ENCODE assay signal across 9 cellular contexts in genomic region chr17:34254651-34255380, GRCh38. TPM values are rescaled to one million over a fixed set of nuclear protein-coding genes. Genes with fewer than 3 reads are reported as not detected.
A peak's percentile ranks its signal among the peaks of the same experiment; 100 is the strongest.
DNase-seq lines count a peak whose midpoint lies in the region; ATAC-seq and TF ChIP-seq lines count a peak whose summit lies in the region.
"Had no signal": no experiment of that assay in that cellular context is flagged by ENCODE, and none has a peak within 500 bp of the region (broad histone marks: within the 10 kb centered on the region; RNA-seq: fewer than 3 reads in every experiment).

TSS of gene CCL2 (plus strand) at chr17:34255285. CDS start at chr17:34255350, 65 bp downstream.

- peak within 1 kb of the TSS; percentile 68 for H3K4me3 Mint-ChIP-seq in mesothelial cell of epicardium
- H3K4me3 Mint-ChIP-seq in activated T-cell treated with anti-CD3 and anti-CD28 coated beads, Interleukin-2, amount 50 U/mL, for 24 hours = no peak within 1 kb of the TSS

- H3K4me1 Mint-ChIP-seq in mesothelial cell of epicardium = peaks cover 53% of the 10 kb centered on the region
- peaks cover 6% of the 10 kb centered on the region for H3K4me1 Mint-ChIP-seq in activated T-cell treated with anti-CD3 and anti-CD28 coated beads, Interleukin-2, amount 50 U/mL, for 24 hours (ENCODE audit: low read depth)

- no peak for ATAC-seq in GM19455 (IDR thresholded peaks at IDR 0.05; ENCODE audit: unreplicated experiment)

- peak within 1 kb of the TSS; percentile 60 to 84 (median 60) for H3K27ac ChIP-seq in Peyer's patch

- peak in 1 of 2 donors; percentile 25 for TF ChIP-seq POLR2A in Peyer's patch (IDR thresholded peaks at IDR 0.05)

- H3K4me1 ChIP-seq in Peyer's patch = peaks cover 0 to 38% (median 10%) of the 10 kb centered on the region in 4 donors

- no peak for TF ChIP-seq CTCF in Peyer's patch (IDR thresholded peaks at IDR 0.05)
- TF ChIP-seq CTCF in epithelial cell of proximal tubule (conservative IDR thresholded peaks at IDR 0.05; ENCODE audit: low read depth, low read length) = no peak
- no peak for TF ChIP-seq CTCF in mesothelial cell of epicardium (IDR thresholded peaks at IDR 0.05; ENCODE audit: unreplicated experiment)

- H3K4me3 ChIP-seq in Peyer's patch = peak within 1 kb of the TSS; percentile 7 to 37 (median 15)
- peak within 1 kb of the TSS; percentile 46 for H3K4me3 ChIP-seq in epithelial cell of proximal tubule (ENCODE audit: low read depth, low read length)

- H3K36me3 Mint-ChIP-seq in mesothelial cell of epicardium = no peaks in the 10 kb centered on the region
- no peaks in the 10 kb centered on the region for H3K36me3 Mint-ChIP-seq in activated T-cell treated with anti-CD3 and anti-CD28 coated beads, Interleukin-2, amount 50 U/mL, for 24 hours (ENCODE audit: low read depth)
- H3K36me3 Mint-ChIP-seq: naive B cell had no signal

- no peaks in the 10 kb centered on the region for H3K9me3 Mint-ChIP-seq in mesothelial cell of epicardium
- H3K9me3 Mint-ChIP-seq in activated T-cell treated with anti-CD3 and anti-CD28 coated beads, Interleukin-2, amount 50 U/mL, for 24 hours = no peaks in the 10 kb centered on the region

- DNase-seq in ELF-1 (ENCODE audit: low read depth, low spot score) = peak; percentile 91
- peak in 2 of 3 donors; percentile 26 to 72 for DNase-seq in Peyer's patch
- no peak for DNase-seq in epithelial cell of proximal tubule (ENCODE audit: low read depth)
- DNase-seq in mesothelial cell of epicardium (ENCODE audit: low spot score in 2 of 2, unreplicated experiment in 2 of 2) = peak; percentile 53 to 81
- no peak for DNase-seq in NCI-H510A (lab: John Stamatoyannopoulos, UW)
- no peak for DNase-seq in stimulated activated CD4-positive, alpha-beta T cell treated with anti-CD3 and anti-CD28 coated beads, Interleukin-1b, Interleukin-23, amount 100 ng/mL, for 48 hours
- no peak for DNase-seq in activated T-cell treated with anti-CD3 and anti-CD28 coated beads, Interleukin-2, amount 50 U/mL, for 24 hours
- DNase-seq: naive B cell had no signal

- no peaks in the 10 kb centered on the region for H3K9me3 ChIP-seq in Peyer's patch

- no peaks in the 10 kb centered on the region for H3K36me3 ChIP-seq in Peyer's patch

- H3K27me3 Mint-ChIP-seq in mesothelial cell of epicardium (ENCODE audit: low read depth) = peaks cover 7% of the 10 kb centered on the region
- peaks cover 76% of the 10 kb centered on the region for H3K27me3 Mint-ChIP-seq in activated T-cell treated with anti-CD3 and anti-CD28 coated beads, Interleukin-2, amount 50 U/mL, for 24 hours

- peak within 1 kb of the TSS; percentile 98 for H3K27ac Mint-ChIP-seq in mesothelial cell of epicardium
- no peak within 1 kb of the TSS for H3K27ac Mint-ChIP-seq in activated T-cell treated with anti-CD3 and anti-CD28 coated beads, Interleukin-2, amount 50 U/mL, for 24 hours

- H3K27me3 ChIP-seq in Peyer's patch = no peaks in the 10 kb centered on the region

RNA-seq across cellular contexts. Expression of gene CCL2, which starts in this region (rescaled TPM):
- total RNA-seq in Peyer's patch (10 to 100 TPM in 1 of 4 donors, 1 to 10 TPM in 2, not detected in 1; 1.2 to 19.8 (median 6.6) TPM), epithelial cell of proximal tubule (4.7 and 35.7 TPM in 2 replicates), mesothelial cell of epicardium (53.5 to 62.4 TPM (median 57.1 TPM) in 3 replicates)

Comparison
In these comparisons a context has a peak if more than half of its experiments do, and no peak if none do; other contexts are left out.
1. DNase-seq: peak in ELF-1 (single experiment), Peyer's patch (2 of 3) and mesothelial cell of epicardium (2 of 2); none in epithelial cell of proximal tubule (single experiment), NCI-H510A (single experiment), stimulated activated CD4-positive, alpha-beta T cell treated with anti-CD3 and anti-CD28 coated beads, Interleukin-1b, Interleukin-23, amount 100 ng/mL, for 48 hours (single experiment) and activated T-cell treated with anti-CD3 and anti-CD28 coated beads, Interleukin-2, amount 50 U/mL, for 24 hours (single experiment).